Comparison of ENCODE assay signal across 10 cellular contexts in the genomic region with DNA sequence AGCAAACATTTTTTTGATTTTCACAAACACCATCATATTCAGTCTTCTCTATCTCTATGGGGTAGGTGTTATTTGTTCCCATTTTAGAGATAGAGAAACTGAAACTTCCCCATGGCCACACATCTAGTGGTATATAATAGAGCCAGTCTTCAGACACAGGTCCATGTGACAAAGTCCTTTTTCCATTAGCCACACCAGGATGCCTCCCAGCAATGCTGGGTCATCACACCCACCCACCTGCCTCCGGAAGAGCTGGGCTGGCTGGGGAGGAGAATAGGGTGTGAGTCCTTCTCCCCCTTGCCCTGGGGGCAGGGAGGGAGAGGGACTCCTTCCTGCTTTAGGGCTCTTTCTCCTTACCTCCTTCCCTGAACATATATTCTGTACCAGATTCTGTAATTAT. TPM values are rescaled to one million over a fixed set of nuclear protein-coding genes. Genes with fewer than 3 reads are reported as not detected.
DNase-seq lines count a peak whose midpoint lies in the region; ATAC-seq and TF ChIP-seq lines count a peak whose summit lies in the region.
"Had no signal": no experiment of that assay in that cellular context is flagged by ENCODE, and none has a peak within 500 bp of the region (broad histone marks: within the 10 kb centered on the region; RNA-seq: fewer than 3 reads in every experiment).

No MANE protein-coding gene starts in this region.

- POLR2A ChIA-PET in Panc1 (lab: Charles Lee), result no interaction called here

- intact Hi-C loops in Panc1 (cut with micrococcal nuclease; ENCODE audit: unreplicated experiment), result no loop called here
- intact Hi-C loops in colonic mucosa (cut with DNase I), result no loop called here
- intact Hi-C loops in psoas muscle (cut with DNase I), result no loop called here

- CTCF ChIA-PET in Panc1 (lab: Charles Lee), result no interaction called here

- ATAC-seq in Panc1 (peak; percentile 33; the same call in 1 of the 2 replicates), psoas muscle (peak in 1 of 4 donors; percentile 32), HG02571 (IDR thresholded peaks at IDR 0.05; ENCODE audit: unreplicated experiment) (no peak), HG02970 (IDR thresholded peaks at IDR 0.05; ENCODE audit: low FRiP score, unreplicated experiment) (no peak)

- DNase-seq in ELR (ENCODE audit: low read depth), result peak; percentile 66
- no peak for DNase-seq in Panc1 (ENCODE audit: low read depth, low spot score)
- DNase-seq in colonic mucosa, result no peak
- no peak for DNase-seq in psoas muscle
- no peak for DNase-seq in OCI-M2 (lab: John Stamatoyannopoulos, UW; ENCODE audit: unreplicated experiment)
- no peak for DNase-seq in GM10266 (ENCODE audit: extremely low spot score)
- DNase-seq: cerebellar nuclear complex had no signal

- WGBS in psoas muscle, 3 donors, result 7 to 31% (median 18%) methylated on average over 1 of the region's 1 CpG

- H3K9me3 ChIP-seq in Panc1 (ENCODE audit: control insufficient read depth, insufficient read depth, low read depth, low read length), result no peaks in the 10 kb centered on the region
- H3K9me3 ChIP-seq in colonic mucosa, result no peaks in the 10 kb centered on the region
- no peaks in the 10 kb centered on the region for H3K9me3 ChIP-seq in psoas muscle

- H3K27ac ChIP-seq in Panc1 (ENCODE audit: low read length), result peak overlapping the region; percentile 60; the same call in 1 of the 2 replicates
- H3K27ac ChIP-seq in colonic mucosa, result peak overlapping the region; percentile 57
- peak overlapping the region; percentile 20 for H3K27ac ChIP-seq in psoas muscle

- H3K4me1 ChIP-seq in Panc1 (ENCODE audit: control insufficient read depth, insufficient read depth, low read length), result peaks cover 31% of the 10 kb centered on the region
- peaks cover 17% of the 10 kb centered on the region for H3K4me1 ChIP-seq in colonic mucosa
- peaks cover 53% of the 10 kb centered on the region for H3K4me1 ChIP-seq in psoas muscle

- H3K4me3 ChIP-seq in Panc1 (ENCODE audit: low read depth in 2 of 2, low read length in 2 of 2) (no peak overlapping the region), colonic mucosa (no peak overlapping the region), psoas muscle (no peak overlapping the region)

- TF ChIP-seq CTCF in Panc1 (IDR thresholded peaks at IDR 0.05), result no peak
- no peak for TF ChIP-seq CTCF in colonic mucosa (IDR thresholded peaks at IDR 0.05)
- TF ChIP-seq CTCF in psoas muscle (IDR thresholded peaks at IDR 0.05), result no peak
- no peak for TF ChIP-seq CTCF in GM10266 (IDR thresholded peaks at IDR 0.05; ENCODE audit: control insufficient read depth, insufficient read depth, low read depth, missing control alignments)

- in situ Hi-C loops in Panc1 (cut with HindIII; ENCODE audit: low pct_unique_long_range_greater_than_20kb, low sequenced_read_pairs), result no loop called here

- no TSS peak for BruUV-seq in Panc1 (replicated peaks; lab: Mats Ljungman, UMichigan)

- H3K27me3 ChIP-seq in Panc1 (ENCODE audit: control insufficient read depth, insufficient read depth, low read length) (no peaks in the 10 kb centered on the region), colonic mucosa (no peaks in the 10 kb centered on the region), psoas muscle (ENCODE audit: insufficient read depth in 3 of 3, low read length in 2 of 3) (no peaks in the 10 kb centered on the region)

- H3K9ac ChIP-seq in colonic mucosa (ENCODE audit: low read depth in 2 of 2, low read length in 2 of 2), result no peak overlapping the region

- H3K36me3 ChIP-seq in Panc1 (ENCODE audit: control insufficient read depth, insufficient read depth, low read length) (no peaks in the 10 kb centered on the region), colonic mucosa (no peaks in the 10 kb centered on the region), psoas muscle (ENCODE audit: insufficient read depth in 1 of 2, low read depth in 1 of 2) (no peaks in the 10 kb centered on the region)

RNA-seq across cellular contexts. Expression of a gene that starts 29.8 kb away (rescaled TPM):
- total RNA-seq in Panc1 (2021; ENCODE audit: unreplicated experiment) (53.0 TPM), colonic mucosa (10 to 100 TPM; 34.9 to 35.1 TPM), psoas muscle (10 to 100 TPM in 2 of 4 donors, 1 to 10 TPM in 2; 8.5 to 19.6 (median 9.4) TPM)
- 60.8 TPM for polyA plus RNA-seq in Panc1 (2012; ENCODE audit: insufficient read length)
- polyA plus RNA-seq in psoas muscle, result 10 to 100 TPM in 1 of 3 donors, 1 to 10 TPM in 2; 5.2 to 13.1 (median 9.4) TPM

RNA-seq across cellular contexts. Expression of a gene that starts 49.1 kb away (rescaled TPM):
- 6.7 TPM for total RNA-seq in Panc1 (2021; ENCODE audit: unreplicated experiment)
- 6.0 TPM for polyA plus RNA-seq in Panc1 (2012; ENCODE audit: insufficient read length)
- total RNA-seq in colonic mucosa, result 1 to 10 TPM in 1 of 2 donors, under 1 TPM in 1; 0.40 to 1.2 TPM
- 1 to 10 TPM in 2 of 4 donors, under 1 TPM in 2; 0.88 to 1.7 (median 1.0) TPM for total RNA-seq in psoas muscle
- polyA plus RNA-seq in psoas muscle, result 1 to 10 TPM in 2 of 3 donors, under 1 TPM in 1; 0.62 to 1.7 (median 1.3) TPM
- total RNA-seq: T-helper 1 cell treated with Interleukin-12 subunit alpha and Interleukin-12 subunit beta and Interleukin-4 antibody, amounts not matched to agents 30 ng/mL and 1 ng/mL, for 36 hours had no signal
